In the genomic region with DNA sequence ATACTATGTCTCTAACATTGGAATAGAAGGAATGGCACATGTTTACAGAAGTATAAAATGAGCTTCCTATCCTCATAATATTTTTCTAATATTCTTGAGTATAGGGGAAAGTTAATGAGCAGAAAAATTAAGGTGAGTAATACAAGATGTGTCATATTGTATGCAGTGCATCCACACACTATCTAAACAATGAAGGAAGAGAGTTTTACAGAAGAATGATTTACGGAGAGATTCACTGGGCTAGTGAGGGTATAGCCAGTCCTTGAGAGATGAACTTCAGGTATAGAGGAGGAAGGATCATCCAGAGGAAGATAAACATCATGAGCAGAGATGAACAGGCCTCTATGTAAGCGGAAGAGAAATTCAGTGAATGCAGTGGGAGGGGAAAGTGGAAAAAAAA, we compare ENCODE assay signal across 24 cellular contexts.
"Had no signal": no experiment of that assay in that cellular context is flagged by ENCODE, and none has a peak within 500 bp of the region (broad histone marks: within the 10 kb centered on the region; RNA-seq: fewer than 3 reads in every experiment).

No MANE protein-coding gene starts in this region.

- H3K9me3 ChIP-seq: colonic mucosa, esophagus muscularis mucosa, esophagus squamous epithelium, gastrocnemius medialis, gastroesophageal sphincter, heart right ventricle had no signal

- H3K4me1 ChIP-seq: colonic mucosa, esophagus muscularis mucosa, esophagus squamous epithelium, foreskin keratinocyte, gastrocnemius medialis, gastroesophageal sphincter, heart left ventricle, heart right ventricle had no signal

- H3K9me3 Mint-ChIP-seq: endodermal cell had no signal

- DNase-seq: colonic mucosa; cortex of kidney; dermis blood vessel endothelial cell; dorsolateral prefrontal cortex; effector CD4-positive, alpha-beta T cell; effector CD8-positive, alpha-beta T cell; effector memory CD4-positive, alpha-beta T cell; endodermal cell; erythroblast; esophagus squamous epithelium; foreskin fibroblast; foreskin keratinocyte; foreskin melanocyte; gastrocnemius medialis; glutamatergic neuron; head of caudate nucleus; heart left ventricle; heart right ventricle had no signal

- ATAC-seq: esophagus mucosa, foreskin keratinocyte, gastrocnemius medialis, gastroesophageal sphincter, heart left ventricle, heart right ventricle had no signal

- H3K4me3 ChIP-seq: colonic mucosa, coronary artery, dorsolateral prefrontal cortex, esophagus muscularis mucosa, esophagus squamous epithelium, gastrocnemius medialis, gastroesophageal sphincter, heart left ventricle, heart right ventricle had no signal

- H3K27me3 ChIP-seq: colonic mucosa, dorsolateral prefrontal cortex, esophagus muscularis mucosa, esophagus squamous epithelium, foreskin keratinocyte, gastrocnemius medialis, gastroesophageal sphincter, heart left ventricle, heart right ventricle had no signal

- H3K27me3 Mint-ChIP-seq: dendritic cell treated with granulocyte-macrophage colony-stimulating factor and Interleukin-4, amounts not matched to agents 40 ng/mL and 50 ng/mL, for 4 days had no signal

- H3K4me3 Mint-ChIP-seq: dendritic cell treated with granulocyte-macrophage colony-stimulating factor and Interleukin-4, amounts not matched to agents 40 ng/mL and 50 ng/mL, for 4 days; endodermal cell had no signal

- H3K27ac Mint-ChIP-seq: dendritic cell treated with granulocyte-macrophage colony-stimulating factor and Interleukin-4, amounts not matched to agents 40 ng/mL and 50 ng/mL, for 4 days; endodermal cell had no signal

- H3K36me3 ChIP-seq: colonic mucosa, esophagus muscularis mucosa, esophagus squamous epithelium, gastrocnemius medialis, gastroesophageal sphincter, heart left ventricle, heart right ventricle had no signal

- H3K27ac ChIP-seq: colonic mucosa, coronary artery, dorsolateral prefrontal cortex, epithelial cell of prostate, esophagus muscularis mucosa, esophagus squamous epithelium, foreskin keratinocyte, gastrocnemius medialis, gastroesophageal sphincter, heart left ventricle, heart right ventricle had no signal
